Comparison of ENCODE assay signal across 20 cellular contexts in genomic region chr22:31844941-31845340, GRCh38.
"Had no signal": no experiment of that assay in that cellular context is flagged by ENCODE, and none has a peak within 500 bp of the region (broad histone marks: within the 10 kb centered on the region; RNA-seq: fewer than 3 reads in every experiment).

No MANE protein-coding gene starts in this region.

- H3K27me3 Mint-ChIP-seq: effector memory CD8-positive, alpha-beta T cell had no signal

- DNase-seq: effector CD8-positive, alpha-beta T cell; effector memory CD8-positive, alpha-beta T cell; endodermal cell; erythroblast; esophagus squamous epithelium; foreskin fibroblast; foreskin melanocyte; gastrocnemius medialis; glutamatergic neuron; head of caudate nucleus; heart right ventricle; hippocampal formation; left cardiac atrium; left lung; left ventricle myocardium superior; lower lobe of right lung; mesenchymal stem cell; midbrain had no signal

- H3K4me3 Mint-ChIP-seq: effector memory CD8-positive, alpha-beta T cell; endodermal cell had no signal

- ATAC-seq: effector memory CD8-positive, alpha-beta T cell; gastrocnemius medialis; heart right ventricle; left cardiac atrium; left lung; left ventricle myocardium superior; lower lobe of right lung had no signal

- H3K9me3 Mint-ChIP-seq: effector memory CD8-positive, alpha-beta T cell had no signal

- H3K4me3 ChIP-seq: coronary artery, esophagus squamous epithelium, gastrocnemius medialis, heart right ventricle, left lung, lower lobe of right lung had no signal

- H3K4me1 ChIP-seq: esophagus squamous epithelium, left lung, lower lobe of right lung had no signal

- H3K27me3 ChIP-seq: esophagus squamous epithelium, gastrocnemius medialis, heart right ventricle, left lung had no signal

- H3K27ac ChIP-seq: coronary artery, epithelial cell of prostate, esophagus squamous epithelium, gastrocnemius medialis, heart right ventricle, left lung, lower lobe of right lung had no signal

- H3K4me1 Mint-ChIP-seq: endodermal cell had no signal

- H3K27ac Mint-ChIP-seq: endodermal cell had no signal

- H3K9me3 ChIP-seq: esophagus squamous epithelium, gastrocnemius medialis, heart right ventricle, left lung, lower lobe of right lung had no signal
